In the genomic region with DNA sequence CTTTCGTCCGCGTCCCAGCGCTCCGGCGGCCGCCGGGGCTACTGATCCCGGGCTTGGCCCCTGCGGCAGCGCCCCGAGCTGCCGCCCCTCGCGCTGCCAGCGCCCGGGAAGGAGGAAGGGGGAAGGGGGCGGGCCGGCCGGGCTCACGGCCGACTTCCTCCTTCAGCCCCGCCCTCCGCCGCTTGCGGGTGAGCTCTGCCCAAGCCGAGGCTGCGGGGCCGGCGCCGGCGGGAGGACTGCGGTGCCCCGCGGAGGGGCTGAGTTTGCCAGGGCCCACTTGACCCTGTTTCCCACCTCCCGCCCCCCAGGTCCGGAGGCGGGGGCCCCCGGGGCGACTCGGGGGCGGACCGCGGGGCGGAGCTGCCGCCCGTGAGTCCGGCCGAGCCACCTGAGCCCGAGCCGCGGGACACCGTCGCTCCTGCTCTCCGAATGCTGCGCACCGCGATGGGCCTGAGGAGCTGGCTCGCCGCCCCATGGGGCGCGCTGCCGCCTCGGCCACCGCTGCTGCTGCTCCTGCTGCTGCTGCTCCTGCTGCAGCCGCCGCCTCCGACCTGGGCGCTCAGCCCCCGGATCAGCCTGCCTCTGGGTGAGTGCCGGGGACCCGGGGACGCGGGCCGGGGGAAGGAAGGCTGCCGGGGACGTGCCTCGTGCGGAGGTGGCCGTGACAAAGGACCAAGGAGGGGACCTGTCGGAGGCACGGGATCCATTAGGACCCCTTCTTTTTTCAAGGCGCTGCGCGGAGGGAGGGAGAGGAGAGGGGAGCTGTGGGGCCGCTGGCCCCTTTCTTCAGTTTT, we compare ENCODE assay signal across 8 cellular contexts. TPM values are rescaled to one million over a fixed set of nuclear protein-coding genes. Genes with fewer than 3 reads are reported as not detected.
DNase-seq lines count a peak whose midpoint lies in the region; ATAC-seq, FAIRE-seq and TF ChIP-seq lines count a peak whose summit lies in the region.

Gene SEMA4B (plus strand): TSS at position 181 of the 794 bp plus-strand sequence. CDS start 249 bp downstream, at position 430.

- H3K9me3 ChIP-seq in DND-41 (ENCODE audit: insufficient read depth, low read length, severe bottlenecking) (no peaks in the 10 kb centered on the region), pancreas (no peaks in the 10 kb centered on the region), transverse colon (no peaks in the 10 kb centered on the region)

- intact Hi-C loops in Right ventricle myocardium inferior (cut with DNase I) (no loop called here), pancreas (cut with DNase I) (no loop called here), transverse colon (cut with DNase I; ENCODE audit: low total_unique reads) (no loop called here)

- H3K4me2 ChIP-seq in DND-41 (ENCODE audit: insufficient read depth, low read length), result peak within 1 kb of the TSS; percentile 90

- peak; percentile 68 for TF ChIP-seq POLR2A in transverse colon (IDR thresholded peaks at IDR 0.05)

- H3K27ac Mint-ChIP-seq in activated naive CD4-positive, alpha-beta T cell treated with anti-CD3 and anti-CD28 coated beads, Interleukin-2, amount 50 U/mL, for 72 hours, result peak within 1 kb of the TSS in 1 of 2 donors; percentile 40

- H3K9me3 Mint-ChIP-seq in activated naive CD4-positive, alpha-beta T cell treated with anti-CD3 and anti-CD28 coated beads, Interleukin-2, amount 50 U/mL, for 72 hours, result no peaks in the 10 kb centered on the region

- H3K79me2 ChIP-seq in DND-41 (ENCODE audit: insufficient read depth, low read length), result no peaks in the 10 kb centered on the region

- in situ Hi-C loops in transverse colon (cut with MboI; ENCODE audit: low pct_ligation_motif_present in 1 of 4, low pct_unique_long_range_greater_than_20kb in 1 of 4, low sequenced_read_pairs in 3 of 4), result no loop called here

- H3K4me1 ChIP-seq in DND-41 (ENCODE audit: insufficient read depth, low read length) (peaks cover 16% of the 10 kb centered on the region), pancreas (peaks cover 6 to 11% (median 10%) of the 10 kb centered on the region in 3 donors), transverse colon (peaks cover 17 to 32% (median 22%) of the 10 kb centered on the region in 4 donors)

- H3K27me3 ChIP-seq in DND-41 (ENCODE audit: insufficient read depth, low read length, poor library complexity) (peaks cover 9% of the 10 kb centered on the region), pancreas (no peaks in the 10 kb centered on the region), transverse colon (no peaks in the 10 kb centered on the region)

- ATAC-seq in DND-41 (ENCODE audit: insufficient read depth, low read depth) (peak; percentile 95), GM21447 (IDR thresholded peaks at IDR 0.05; ENCODE audit: unreplicated experiment) (peak; percentile 86), SK-N-SH treated with all-trans-retinoic acid at 6 μM for 48 hours (peak; percentile 91), Right ventricle myocardium inferior (peak; percentile 85), pancreas (peak; percentile 89 to 93 (median 92))
- peak; percentile 95 to 96 for ATAC-seq in activated naive CD4-positive, alpha-beta T cell treated with anti-CD3 and anti-CD28 coated beads, Interleukin-2, amount 50 U/mL, for 72 hours

- H3K27ac ChIP-seq in DND-41 (ENCODE audit: low read length) (peak within 1 kb of the TSS; percentile 54; the same call in 1 of the 2 replicates), pancreas (peak within 1 kb of the TSS; percentile 37 to 80 (median 78)), transverse colon (peak within 1 kb of the TSS; percentile 82 to 91 (median 88))

- no peak for TF ChIP-seq CTCF in DND-41 (IDR thresholded peaks at IDR 0.05; ENCODE audit: borderline replicate concordance, extremely low read depth, low read length, poor library complexity, severe bottlenecking)
- TF ChIP-seq CTCF in pancreas (IDR thresholded peaks at IDR 0.05), result no peak
- no peak for TF ChIP-seq CTCF in transverse colon (IDR thresholded peaks at IDR 0.05)

- H3K36me3 Mint-ChIP-seq in activated naive CD4-positive, alpha-beta T cell treated with anti-CD3 and anti-CD28 coated beads, Interleukin-2, amount 50 U/mL, for 72 hours, result no peaks in the 10 kb centered on the region

- DNase-seq in DND-41, result peak; percentile 76
- peak; percentile 96 for DNase-seq in HuH-7.5 (ENCODE audit: low spot score)
- DNase-seq in activated naive CD4-positive, alpha-beta T cell treated with anti-CD3 and anti-CD28 coated beads, Interleukin-2, amount 50 U/mL, for 72 hours (ENCODE audit: low spot score in 2 of 2), result peak; percentile 75 to 79
- DNase-seq in Right ventricle myocardium inferior (ENCODE audit: missing footprints), result peak; percentile 93
- peak; percentile 71 to 89 (median 80) for DNase-seq in pancreas
- peak; percentile 87 for DNase-seq in transverse colon

- H3K4me3 ChIP-seq in DND-41 (ENCODE audit: low read depth in 1 of 2, low read length in 2 of 2) (peak within 1 kb of the TSS; percentile 58 to 69), pancreas (peak within 1 kb of the TSS; percentile 72 to 97 (median 86)), transverse colon (peak within 1 kb of the TSS; percentile 60 to 96 (median 78))

- no peak for TF ChIP-seq EP300 in transverse colon (IDR thresholded peaks at IDR 0.05; ENCODE audit: low read depth)

- peak within 1 kb of the TSS; percentile 92 for H2AFZ ChIP-seq in DND-41 (ENCODE audit: low read depth, low read length)

- no peaks in the 10 kb centered on the region for H4K20me1 ChIP-seq in DND-41 (ENCODE audit: insufficient read depth, low read length)

- H3K36me3 ChIP-seq in DND-41 (ENCODE audit: insufficient read depth, low read length) (no peaks in the 10 kb centered on the region), pancreas (no peaks in the 10 kb centered on the region), transverse colon (no peaks in the 10 kb centered on the region)

- peak within 1 kb of the TSS; percentile 75 for H3K9ac ChIP-seq in DND-41 (ENCODE audit: low read depth, low read length)

- WGBS in pancreas, 2 donors, result 0% methylated on average over 61 to 86 of the region's 86 CpGs
- 1% methylated on average over 26 of the region's 86 CpGs; no CpG with 5 or more reads in 1 of the 2 donors for WGBS in transverse colon (ENCODE audit: low coverage in 1 of 2), 2 donors

- FAIRE-seq in pancreas (lab: Jason Lieb, UNC), result no peak

TF ChIP-seq in SK-N-SH treated with all-trans-retinoic acid at 6 μM for 48 hours, 23 proteins besides CTCF, POLR2A, EP300 and RAD21:
- TF ChIP-seq GLIS3 (CRISPR knock-in tag; IDR thresholded peaks at IDR 0.05) (no peak), ZNF8 (CRISPR knock-in tag; IDR thresholded peaks at IDR 0.05) (no peak), ISL1 (CRISPR knock-in tag; IDR thresholded peaks at IDR 0.05) (no peak), TCF4 (CRISPR knock-in tag; IDR thresholded peaks at IDR 0.05; ENCODE audit: borderline replicate concordance) (no peak)

RNA-seq across cellular contexts. Expression of gene SEMA4B, which starts in this region (rescaled TPM):
- 10 to 100 TPM in 1 of 2 donors, 1 to 10 TPM in 1; 8.9 to 19.1 TPM for total RNA-seq in activated naive CD4-positive, alpha-beta T cell treated with anti-CD3 and anti-CD28 coated beads, Interleukin-2, amount 50 U/mL, for 72 hours
- total RNA-seq in Right ventricle myocardium inferior, result 27.7 TPM
- 10 to 100 TPM; 33.1 to 63.9 (median 38.4) TPM for total RNA-seq in pancreas
- 10 to 100 TPM; 32.5 to 39.3 TPM for polyA plus RNA-seq in pancreas
- 100 to 1,000 TPM; 115 to 193 (median 134) TPM for total RNA-seq in transverse colon

Comparison
In these comparisons a context has a peak if more than half of its experiments do, and no peak if none do; other contexts are left out.
1. Peak in every context shown above with its lines: DNase-seq, ATAC-seq, H3K4me3 ChIP-seq and H3K27ac ChIP-seq.